ENCODE assay signal across 8 cellular contexts in the genomic region with DNA sequence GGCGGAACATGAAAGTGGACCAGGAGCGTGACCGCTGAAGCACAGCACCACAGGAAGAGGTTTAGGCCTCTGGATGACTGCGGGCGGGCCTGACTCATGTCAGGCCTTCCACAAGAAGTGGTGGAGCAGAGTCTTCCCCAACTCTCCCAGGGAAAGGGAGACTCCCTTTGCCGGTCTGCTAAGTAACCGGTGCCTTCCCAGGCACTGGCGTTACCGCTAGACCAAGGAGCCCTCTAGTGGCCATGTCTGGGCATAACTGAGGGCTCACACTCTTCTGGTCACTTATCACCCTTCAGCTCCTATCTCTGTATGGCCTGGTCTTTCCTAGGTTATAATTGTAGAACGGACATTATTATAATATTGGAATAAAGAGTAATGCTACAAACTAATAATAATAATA.
DNase-seq lines count a peak whose midpoint lies in the region; ATAC-seq and TF ChIP-seq lines count a peak whose summit lies in the region.

No MANE protein-coding gene starts in this region.

- WGBS in smooth muscle cell (ENCODE audit: low lambda C conversion rate): 44% methylated on average over 10 of the region's 10 CpGs
- WGBS in sigmoid colon, 2 donors: 52 to 54% methylated on average over 10 of the region's 10 CpGs

- no peaks in the 10 kb centered on the region for H4K20me1 ChIP-seq in smooth muscle cell (ENCODE audit: low read depth)

- H3K79me2 ChIP-seq in smooth muscle cell (ENCODE audit: low read depth): no peaks in the 10 kb centered on the region

- no peaks in the 10 kb centered on the region for H3K9me3 ChIP-seq in smooth muscle cell (replicated peaks; ENCODE audit: low read depth)
- H3K9me3 ChIP-seq in sigmoid colon: peaks cover 0 to 3% (median 0%) of the 10 kb centered on the region in 4 donors

- H3K27me3 Mint-ChIP-seq in activated CD8-positive, alpha-beta T cell treated with anti-CD3 and anti-CD28 coated beads for 36 hours: no peaks in the 10 kb centered on the region

- no peaks in the 10 kb centered on the region for H3K36me3 ChIP-seq in smooth muscle cell (ENCODE audit: low read depth)
- H3K36me3 ChIP-seq in sigmoid colon: no peaks in the 10 kb centered on the region

- no peak overlapping the region for H3K9ac ChIP-seq in smooth muscle cell (ENCODE audit: low read depth)

- no peaks in the 10 kb centered on the region for H3K4me1 ChIP-seq in smooth muscle cell (ENCODE audit: low read depth)
- no peaks in the 10 kb centered on the region for H3K4me1 ChIP-seq in sigmoid colon

- no peaks in the 10 kb centered on the region for H3K4me1 Mint-ChIP-seq in activated CD8-positive, alpha-beta T cell treated with anti-CD3 and anti-CD28 coated beads for 36 hours (ENCODE audit: low read depth)

- TF ChIP-seq POLR2A in NB4 (IDR thresholded peaks at IDR 0.05; ENCODE audit: extremely low read depth, insufficient read length): no peak
- TF ChIP-seq POLR2A in GM18505 (IDR thresholded peaks at IDR 0.05; ENCODE audit: borderline replicate concordance, extremely low read depth, insufficient read depth, insufficient read length): no peak
- no peak for TF ChIP-seq POLR2A in sigmoid colon (IDR thresholded peaks at IDR 0.05)

- no peak overlapping the region for H2AFZ ChIP-seq in smooth muscle cell (ENCODE audit: low read depth)

- CTCF ChIA-PET in activated CD8-positive, alpha-beta T cell treated with anti-CD3 and anti-CD28 coated beads for 36 hours (lab: Charles Lee): interaction anchor here (1.0 kb wide), 1 partner anchor 9 kb away, joined by 4 read pairs; no protein-coding TSS in a partner anchor

- intact Hi-C loops in activated CD8-positive, alpha-beta T cell treated with anti-CD3 and anti-CD28 coated beads for 36 hours (cut with micrococcal nuclease): no loop called here
- intact Hi-C loops in sigmoid colon (cut with DNase I): no loop called here

- H3K27me3 ChIP-seq in smooth muscle cell (ENCODE audit: low read depth) (no peaks in the 10 kb centered on the region), sigmoid colon (no peaks in the 10 kb centered on the region)

- H3K4me3 ChIP-seq in NB4 (ENCODE audit: low read depth, low read length): no peak overlapping the region
- no peak overlapping the region for H3K4me3 ChIP-seq in smooth muscle cell
- H3K4me3 ChIP-seq in sigmoid colon: no peak overlapping the region

- peak; percentile 99 for TF ChIP-seq CTCF in NB4 (IDR thresholded peaks at IDR 0.05; ENCODE audit: low read depth, low read length)
- peak; percentile 60 for TF ChIP-seq CTCF in activated CD8-positive, alpha-beta T cell treated with anti-CD3 and anti-CD28 coated beads for 36 hours (IDR thresholded peaks at IDR 0.05)
- no peak for TF ChIP-seq CTCF in smooth muscle cell (IDR thresholded peaks at IDR 0.05; ENCODE audit: borderline replicate concordance, insufficient read depth, poor library complexity, severe bottlenecking)
- peak in 2 of 4 experiments; percentile 34 to 60 for TF ChIP-seq CTCF in sigmoid colon (IDR thresholded peaks at IDR 0.05)

- H3K27ac Mint-ChIP-seq in activated CD8-positive, alpha-beta T cell treated with anti-CD3 and anti-CD28 coated beads for 36 hours: no peak overlapping the region

- POLR2A ChIA-PET in activated CD8-positive, alpha-beta T cell treated with anti-CD3 and anti-CD28 coated beads for 36 hours (lab: Charles Lee): no interaction called here

- H3F3A ChIP-seq in smooth muscle cell (ENCODE audit: low read depth): no peaks in the 10 kb centered on the region

- H3K27ac ChIP-seq in smooth muscle cell (ENCODE audit: low read depth) (no peak overlapping the region), sigmoid colon (no peak overlapping the region)

- no peak overlapping the region for H3K4me3 Mint-ChIP-seq in activated CD8-positive, alpha-beta T cell treated with anti-CD3 and anti-CD28 coated beads for 36 hours

- no peak for ATAC-seq in activated CD8-positive, alpha-beta T cell treated with anti-CD3 and anti-CD28 coated beads for 36 hours
- ATAC-seq in GM18505 (IDR thresholded peaks at IDR 0.05; ENCODE audit: unreplicated experiment): no peak

- H3K9me3 Mint-ChIP-seq in activated CD8-positive, alpha-beta T cell treated with anti-CD3 and anti-CD28 coated beads for 36 hours: peaks cover 16% of the 10 kb centered on the region

- peak; percentile 6 for DNase-seq in SIG-M5 treated with dmso at 0.1 percent for 504 hours (lab: John Stamatoyannopoulos, UW; ENCODE audit: unreplicated experiment)
- DNase-seq in SIG-M5 (lab: John Stamatoyannopoulos, UW): no peak
- DNase-seq in NB4 (ENCODE audit: low read depth): peak; percentile 87
- DNase-seq in activated CD8-positive, alpha-beta T cell treated with anti-CD3 and anti-CD28 coated beads for 36 hours: peak; percentile 42
- DNase-seq in iris pigment epithelial cell (ENCODE audit: low read depth): peak; percentile 56
- no peak for DNase-seq in smooth muscle cell (lab: John Stamatoyannopoulos, UW; ENCODE audit: unreplicated experiment)
- DNase-seq in sigmoid colon: no peak

- no peak overlapping the region for H3K4me2 ChIP-seq in smooth muscle cell

- H3K36me3 Mint-ChIP-seq in activated CD8-positive, alpha-beta T cell treated with anti-CD3 and anti-CD28 coated beads for 36 hours (ENCODE audit: low read depth): no peaks in the 10 kb centered on the region

- no peak for TF ChIP-seq EP300 in sigmoid colon (IDR thresholded peaks at IDR 0.05)

Comparison
In these comparisons a context has a peak if more than half of its experiments do, and no peak if none do; other contexts are left out.
1. DNase-seq: peak in SIG-M5 treated with dmso at 0.1 percent for 504 hours (single experiment), NB4 (single experiment), activated CD8-positive, alpha-beta T cell treated with anti-CD3 and anti-CD28 coated beads for 36 hours (single experiment) and iris pigment epithelial cell (single experiment); none in SIG-M5 (single experiment), smooth muscle cell (single experiment) and sigmoid colon (single experiment).